In genomic region chr7:128017880-128018845, GRCh38 we compare ENCODE assay signal across 9 cellular contexts. TPM values are rescaled to one million over a fixed set of nuclear protein-coding genes. Genes with fewer than 3 reads are reported as not detected.
DNase-seq lines count a peak whose midpoint lies in the region; ATAC-seq and TF ChIP-seq lines count a peak whose summit lies in the region.
"Had no signal": no experiment of that assay in that cellular context is flagged by ENCODE, and none has a peak within 500 bp of the region (broad histone marks: within the 10 kb centered on the region; RNA-seq: fewer than 3 reads in every experiment).

No MANE protein-coding gene starts in this region.

- H3K4me3 ChIP-seq in heart left ventricle (no peak overlapping the region), right cardiac atrium (ENCODE audit: low read length) (no peak overlapping the region), aorta (ENCODE audit: low read length in 2 of 2) (no peak overlapping the region)
- H3K4me3 ChIP-seq: skin epidermis had no signal

- DNase-seq in heart left ventricle (no peak), cardiac septum (ENCODE audit: low spot score) (no peak), SHP77 treated with DMSO at 0.1 percent for 48 hours (lab: John Stamatoyannopoulos, UW) (peak; percentile 73), right cardiac atrium (no peak), aorta (no peak), AG20443 (ENCODE audit: low spot score) (no peak)

- H3K36me3 ChIP-seq in heart left ventricle (peaks cover 0 to 39% (median 0%) of the 10 kb centered on the region in 9 donors), aorta (ENCODE audit: control insufficient read depth in 1 of 2, insufficient read depth in 2 of 2, low read length in 1 of 2) (peaks cover 0 to 5% of the 10 kb centered on the region in 2 donors)

- H3K9me3 ChIP-seq in heart left ventricle: no peaks in the 10 kb centered on the region
- no peaks in the 10 kb centered on the region for H3K9me3 ChIP-seq in right cardiac atrium (ENCODE audit: control insufficient read depth, low read length)
- no peaks in the 10 kb centered on the region for H3K9me3 ChIP-seq in aorta (ENCODE audit: control insufficient read depth, low read length)

- TF ChIP-seq POLR2A in heart left ventricle (IDR thresholded peaks at IDR 0.05): no peak

- H3K27me3 ChIP-seq in heart left ventricle: no peaks in the 10 kb centered on the region
- H3K27me3 ChIP-seq in right cardiac atrium (ENCODE audit: control insufficient read depth, insufficient read depth): no peaks in the 10 kb centered on the region
- H3K27me3 ChIP-seq in aorta (ENCODE audit: control insufficient read depth in 1 of 2, insufficient read depth in 2 of 2, low read length in 1 of 2): no peaks in the 10 kb centered on the region

- H3K27ac ChIP-seq in heart left ventricle (no peak overlapping the region), right cardiac atrium (ENCODE audit: low read length) (no peak overlapping the region), aorta (ENCODE audit: low read depth in 1 of 2, low read length in 2 of 2) (no peak overlapping the region)

- intact Hi-C loops in heart left ventricle (cut with DNase I): no loop called here
- intact Hi-C loops in cardiac septum (cut with DNase I): no loop called here
- intact Hi-C loops in right cardiac atrium (cut with DNase I): no loop called here
- intact Hi-C loops in aorta (cut with DNase I): no loop called here

- H3K4me1 ChIP-seq in heart left ventricle (peaks cover 0 to 18% (median 0%) of the 10 kb centered on the region in 12 donors), right cardiac atrium (ENCODE audit: control insufficient read depth, insufficient read depth, low read length) (peaks cover 4% of the 10 kb centered on the region), aorta (ENCODE audit: control insufficient read depth in 1 of 2, insufficient read depth in 2 of 2, low read length in 2 of 2) (no peaks in the 10 kb centered on the region)

- 80 to 87% (median 85%) methylated on average over 5 to 8 of the region's 8 CpGs for WGBS in heart left ventricle, 4 donors
- 72% methylated on average over 8 of the region's 8 CpGs for WGBS in right cardiac atrium
- WGBS in aorta, 2 donors: 66% methylated on average over 8 of the region's 8 CpGs

- ATAC-seq in heart left ventricle: peak in 3 of 4 donors; percentile 30 to 48 (median 41)
- peak; percentile 65 to 88 for ATAC-seq in right cardiac atrium
- peak; percentile 36 for ATAC-seq in aorta (ENCODE audit: low FRiP score)
- no peak for ATAC-seq in GM21576 (IDR thresholded peaks at IDR 0.05; ENCODE audit: unreplicated experiment)
- ATAC-seq in GM21529 (IDR thresholded peaks at IDR 0.05; ENCODE audit: unreplicated experiment): no peak

- TF ChIP-seq CTCF in heart left ventricle (IDR thresholded peaks at IDR 0.05): no peak

RNA-seq across cellular contexts. Expression of gene LRRC4, which starts 13.1 kb away (rescaled TPM):
- 1 to 10 TPM; 2.7 to 6.8 (median 4.0) TPM for total RNA-seq in heart left ventricle
- polyA plus RNA-seq in heart left ventricle: 1 to 10 TPM in 1 of 2 donors, under 1 TPM in 1; 0.89 to 2.2 TPM
- 3.7 TPM for total RNA-seq in cardiac septum
- total RNA-seq in right cardiac atrium: 10 to 100 TPM in 1 of 4 donors, 1 to 10 TPM in 3; 3.5 to 13.8 (median 6.2) TPM
- 4.4 TPM for polyA plus RNA-seq in right cardiac atrium
- total RNA-seq in aorta: 10 to 100 TPM in 1 of 2 donors, 1 to 10 TPM in 1; 5.1 to 11.2 TPM
- polyA plus RNA-seq in aorta: under 1 TPM; 0.13 TPM

Comparison
In these comparisons a context has a peak if more than half of its experiments do, and no peak if none do; other contexts are left out.
1. ATAC-seq: peak in heart left ventricle (3 of 4), right cardiac atrium (2 of 2) and aorta (single experiment); none in GM21576 (single experiment) and GM21529 (single experiment).